ENCODE assay signal across 12 cellular contexts in genomic region chrX:68186552-68187262, GRCh38.
DNase-seq lines count a peak whose midpoint lies in the region; ATAC-seq, FAIRE-seq and TF ChIP-seq lines count a peak whose summit lies in the region.
"Had no signal": no experiment of that assay in that cellular context is flagged by ENCODE, and none has a peak within 500 bp of the region (broad histone marks: within the 10 kb centered on the region; RNA-seq: fewer than 3 reads in every experiment).

No MANE protein-coding gene starts in this region.

- intact Hi-C loops in left ventricle myocardium inferior (cut with micrococcal nuclease): no loop called here

- POLR2A ChIA-PET in A549 (lab: Yijun Ruan, JAX): interaction anchor here (0.6 kb wide), 1 partner anchor 239 kb away, joined by 3 read pairs; no protein-coding TSS in a partner anchor

- peak overlapping the region; percentile 54 for H3K4me2 ChIP-seq in A549

- DNase-seq in A549 (ENCODE audit: low read depth in 1 of 2, low spot score in 1 of 2) (peak in 1 of 2 experiments; percentile 72), KBM-7 (peak; percentile 81), SKM-1 treated with dmso at 0.1 percent for 144 hours (lab: John Stamatoyannopoulos, UW; ENCODE audit: unreplicated experiment) (peak; percentile 42), fibroblast of pulmonary artery (ENCODE audit: low read depth) (peak; percentile 21), left ventricle myocardium inferior (no peak), NCI-H1092 treated with DMSO at 0.1 percent for 48 hours (lab: John Stamatoyannopoulos, UW) (no peak), coronary artery (ENCODE audit: low spot score) (no peak)
- DNase-seq: activated CD4-positive, alpha-beta T cell treated with anti-CD3 and anti-CD28 coated beads, Interleukin-2, amount 50 U/mL, for 1 hour; activated naive CD4-positive, alpha-beta T cell treated with Interleukin-2 at 50 U/mL for 16 hours; MM.1S; NCI-H526 had no signal

- H3K27ac ChIP-seq in A549 (peak overlapping the region; percentile 5 to 60; a peak in 4 of 6 replicates), left ventricle myocardium inferior (replicated peaks) (no peak overlapping the region), coronary artery (no peak overlapping the region)

- H3K4me3 ChIP-seq in A549 (no peak overlapping the region), fibroblast of pulmonary artery (replicated peaks; ENCODE audit: low read depth, low read length) (no peak overlapping the region), left ventricle myocardium inferior (no peak overlapping the region), coronary artery (no peak overlapping the region)

- CTCF ChIA-PET in A549 (lab: Yijun Ruan, JAX): interaction anchor here (1.1 to 5.8 kb wide), 2 partner anchors 11 to 312 kb away, joined by 4 to 30 read pairs; partner anchors contain the start of gene YIPF6

- peak; percentile 50 to 80; a peak in 4 of 6 replicates for ATAC-seq in A549
- no peak for ATAC-seq in HG02610 (IDR thresholded peaks at IDR 0.05; ENCODE audit: unreplicated experiment)

- peaks cover 14% of the 10 kb centered on the region; the same call in 2 of the 3 replicates for H3K4me1 ChIP-seq in A549
- no peaks in the 10 kb centered on the region for H3K4me1 ChIP-seq in left ventricle myocardium inferior

- FAIRE-seq in A549 (lab: Jason Lieb, UNC): peak; percentile 78

- no peak for TF ChIP-seq RAD21 in A549 (conservative IDR thresholded peaks at IDR 0.05 in 1 of 2, IDR thresholded peaks at IDR 0.05 in 1 of 2)

- H3K36me3 ChIP-seq in left ventricle myocardium inferior: no peaks in the 10 kb centered on the region

- H3K9me3 ChIP-seq in A549: no peaks in the 10 kb centered on the region
- no peaks in the 10 kb centered on the region for H3K9me3 ChIP-seq in left ventricle myocardium inferior (replicated peaks)

- in situ Hi-C loops in KBM-7 (cut with MboI; ENCODE audit: low pct_unique_long_range_greater_than_20kb, low sequenced_read_pairs): loop anchor here (25.0 kb wide), 2 partner anchors 276 to 526 kb away; no protein-coding TSS in a partner anchor

- no peak for TF ChIP-seq EP300 in A549 (IDR thresholded peaks at IDR 0.05)

- H3K27me3 ChIP-seq in left ventricle myocardium inferior (ENCODE audit: low read depth): no peaks in the 10 kb centered on the region

- WGBS in A549 (ENCODE audit: missing lambda C conversion rate): 6% methylated on average over 2 of the region's 2 CpGs

- TF ChIP-seq CTCF in A549 (IDR thresholded peaks at IDR 0.05) (no peak), fibroblast of pulmonary artery (IDR thresholded peaks at IDR 0.05; ENCODE audit: low read length, missing control alignments) (no peak), left ventricle myocardium inferior (IDR thresholded peaks at IDR 0.05; ENCODE audit: borderline replicate concordance) (no peak), coronary artery (IDR thresholded peaks at IDR 0.05) (no peak)

- TF ChIP-seq POLR2A in A549 (IDR thresholded peaks at IDR 0.05; ENCODE audit: low read length): no peak

TF ChIP-seq in A549, 52 proteins besides CTCF, POLR2A, EP300 and RAD21:
- TF ChIP-seq MAZ (IDR thresholded peaks at IDR 0.05; ENCODE audit: borderline replicate concordance, low read depth, low read length): no peak
- no peak for TF ChIP-seq ATOH8 (CRISPR knock-in tag; IDR thresholded peaks at IDR 0.05; ENCODE audit: low read depth)
- TF ChIP-seq CBX8 (IDR thresholded peaks at IDR 0.05): no peak
- TF ChIP-seq HDAC2 (IDR thresholded peaks at IDR 0.05): no peak
- 0 out of 2 replicates have a peak, but pooled peaks have one; percentile 23 for TF ChIP-seq JUNB (IDR thresholded peaks at IDR 0.05)
- TF ChIP-seq KDM1A (IDR thresholded peaks at IDR 0.05; ENCODE audit: low read depth): no peak
- TF ChIP-seq RFX5 (IDR thresholded peaks at IDR 0.05): no peak
- no peak for TF ChIP-seq KDM5A (IDR thresholded peaks at IDR 0.05)
- TF ChIP-seq JUN (IDR thresholded peaks at IDR 0.05): no peak
- TF ChIP-seq MAX (IDR thresholded peaks at IDR 0.05): no peak
- TF ChIP-seq E2F6 (IDR thresholded peaks at IDR 0.05; ENCODE audit: borderline replicate concordance, low read depth): no peak
- no peak for TF ChIP-seq SMC3 (IDR thresholded peaks at IDR 0.05)
- 0 out of 2 replicates have a peak, but pooled peaks have one; percentile 17 for TF ChIP-seq GATA3 (IDR thresholded peaks at IDR 0.05; ENCODE audit: borderline replicate concordance)
- TF ChIP-seq FOXS1 (CRISPR knock-in tag; IDR thresholded peaks at IDR 0.05): no peak
- 0 out of 2 replicates have a peak, but pooled peaks have one; percentile 17 for TF ChIP-seq FOSL2 (IDR thresholded peaks at IDR 0.05)
- TF ChIP-seq FOSL2 (CRISPR knock-in tag; IDR thresholded peaks at IDR 0.05): peak; percentile 78
- TF ChIP-seq NFE2L2 (conservative IDR thresholded peaks at IDR 0.05; ENCODE audit: low read length): no peak
TF ChIP-seq in A549: peak in this region for 3.

Comparison
In these comparisons a context has a peak if more than half of its experiments do, and no peak if none do; other contexts are left out.
1. DNase-seq: peak in KBM-7 (single experiment), SKM-1 treated with dmso at 0.1 percent for 144 hours (single experiment) and fibroblast of pulmonary artery (single experiment); none in left ventricle myocardium inferior (single experiment), NCI-H1092 treated with DMSO at 0.1 percent for 48 hours (single experiment) and coronary artery (single experiment).
2. H3K27ac ChIP-seq: peak in A549 (2 of 2); none in left ventricle myocardium inferior (single experiment) and coronary artery (0 of 2).